Comparison of ENCODE assay signal across 8 cellular contexts in the genomic region with DNA sequence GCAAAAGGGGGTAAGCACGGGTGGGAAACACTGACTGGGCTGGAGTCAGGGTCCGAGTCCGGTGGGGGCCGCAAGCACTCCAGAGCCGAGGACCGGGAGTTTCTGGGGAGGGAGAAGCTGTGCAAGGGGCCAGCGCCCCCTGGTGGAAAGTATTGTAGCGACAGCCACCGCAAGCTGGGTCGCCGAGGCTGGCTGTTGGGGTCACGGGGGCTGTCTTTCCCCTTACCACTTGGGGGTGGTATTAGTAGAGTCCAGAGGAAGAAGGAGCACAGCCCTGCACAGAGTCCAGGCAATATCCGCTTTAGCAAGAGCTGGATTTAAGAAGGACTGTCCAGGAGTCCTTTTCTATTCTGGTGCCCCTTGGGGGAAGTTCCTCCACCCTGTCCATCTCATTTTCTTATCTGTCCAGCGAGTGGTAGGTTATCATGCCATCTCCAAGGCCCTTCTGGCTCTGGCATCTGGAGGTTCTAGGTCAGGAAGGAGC. TPM values are rescaled to one million over a fixed set of nuclear protein-coding genes. Genes with fewer than 3 reads are reported as not detected.
DNase-seq lines count a peak whose midpoint lies in the region; ATAC-seq, FAIRE-seq and TF ChIP-seq lines count a peak whose summit lies in the region.

No MANE protein-coding gene starts in this region.

- ATAC-seq in HepG2 (peak; percentile 80), GM18858 (IDR thresholded peaks at IDR 0.05; ENCODE audit: unreplicated experiment) (no peak)

- peak; percentile 93 for TF ChIP-seq CTCF in HepG2 (CRISPR knock-in tag; IDR thresholded peaks at IDR 0.05)

- H3K36me3 ChIP-seq in HepG2 (replicated peaks in 1 of 2; ENCODE audit: control insufficient read depth in 1 of 2, insufficient read depth in 2 of 2, low read length in 2 of 2), result no peaks in the 10 kb centered on the region

- peak; percentile 83 for TF ChIP-seq RAD21 in HepG2 (CRISPR knock-in tag; IDR thresholded peaks at IDR 0.05)

- no peaks in the 10 kb centered on the region for H4K20me1 ChIP-seq in HepG2 (ENCODE audit: insufficient read depth, low read length)

- POLR2A ChIA-PET in HepG2 (lab: Yijun Ruan, JAX), result interaction anchor here (1.7 to 2.3 kb wide), 2 partner anchors 15 to 66 kb away, joined by 5 to 16 read pairs; no protein-coding TSS in a partner anchor

- intact Hi-C loops in HepG2 (cut with micrococcal nuclease; ENCODE audit: unreplicated experiment), result no loop called here

- TF ChIP-seq EP300 in HepG2 (IDR thresholded peaks at IDR 0.05; ENCODE audit: low read depth in 2 of 2, low read length in 2 of 2) (no peak), HepG2 (CRISPR knock-in tag; IDR thresholded peaks at IDR 0.05; ENCODE audit: borderline replicate concordance) (no peak)

- no peaks in the 10 kb centered on the region for H3K9me3 ChIP-seq in HepG2 (ENCODE audit: low read length)

- DNase-seq in AML-193 (lab: John Stamatoyannopoulos, UW) (peak; percentile 8 to 11), H54 (ENCODE audit: insufficient read length, low spot score) (peak; percentile 62), NCI-H2227 treated with DMSO at 0.1 percent for 48 hours (lab: John Stamatoyannopoulos, UW) (peak; percentile 43), cerebellar cortex (ENCODE audit: low spot score) (peak; percentile 67), HepG2 (ENCODE audit: low spot score) (peak; percentile 57)
- peak; percentile 73 to 79 for DNase-seq in activated CD4-positive, alpha-beta T cell treated with anti-CD3 and anti-CD28 coated beads for 4 hours
- DNase-seq in stimulated activated CD4-positive, alpha-beta T cell treated with anti-CD3 and anti-CD28 coated beads, TNF-alpha, amount 100 ng/mL, for 4 hours (ENCODE audit: low read depth in 3 of 3), result peak; percentile 59 to 64 (median 62)

- no TSS peak for BruUV-seq in HepG2 (replicated peaks; lab: Mats Ljungman, UMichigan)

- no peak overlapping the region for H3K27ac ChIP-seq in HepG2 (ENCODE audit: extremely low read length, insufficient read depth, low read length)

- H3K4me3 ChIP-seq in HepG2 (replicated peaks in 1 of 3; ENCODE audit: insufficient read depth in 1 of 3, low read depth in 2 of 3, low read length in 3 of 3), result peak overlapping the region; percentile 21 to 62 (median 56); a peak in 4 of 6 replicates

- in situ Hi-C loops in HepG2 (cut with HindIII; ENCODE audit: extremely low pct_ligation_motif_present, low pct_unique_long_range_greater_than_20kb), result no loop called here

- CTCF ChIA-PET in HepG2 (lab: Yijun Ruan, JAX; ENCODE audit: low intra/inter-chr PET ratio, low total read pairs), result interaction anchor here (5.1 kb wide), 1 partner anchor 67 kb away, joined by 71 read pairs; no protein-coding TSS in a partner anchor

- H3K4me1 ChIP-seq in HepG2 (ENCODE audit: insufficient read depth, low read length), result peaks cover 31% of the 10 kb centered on the region

- peaks cover 3 to 21% of the 10 kb centered on the region in 2 experiments; a peak in 4 of 5 replicates for H3K27me3 ChIP-seq in HepG2 (ENCODE audit: control insufficient read depth in 1 of 2, insufficient read depth in 2 of 2, low read length in 2 of 2)

- TF ChIP-seq POLR2A in H54 (IDR thresholded peaks at IDR 0.05; ENCODE audit: low read depth, low read length), result no peak
- no peak for TF ChIP-seq POLR2A in HepG2 (IDR thresholded peaks at IDR 0.05; ENCODE audit: insufficient read depth in 1 of 2, low read depth in 2 of 2, low read length in 2 of 2)

- no peak for FAIRE-seq in H54 (lab: Jason Lieb, UNC)
- peak; percentile 53 for FAIRE-seq in HepG2 (lab: Jason Lieb, UNC)

- H3K9ac ChIP-seq in HepG2 (ENCODE audit: insufficient read depth, low read depth, low read length), result no peak overlapping the region

- no peaks in the 10 kb centered on the region for H3K79me2 ChIP-seq in HepG2 (ENCODE audit: insufficient read depth, low read length)

- peak overlapping the region; percentile 81 for H3K4me2 ChIP-seq in HepG2 (ENCODE audit: low read depth, low read length)

- no peak overlapping the region for H2AFZ ChIP-seq in HepG2 (ENCODE audit: low read length)

- under 1% methylated on average over 14 of the region's 14 CpGs for WGBS in HepG2 (ENCODE audit: low lambda C conversion rate)

TF ChIP-seq in HepG2, 621 proteins besides CTCF, POLR2A, EP300 and RAD21 (continues in another document):
- TF ChIP-seq ZNF468 (CRISPR knock-in tag; IDR thresholded peaks at IDR 0.05), result no peak
- TF ChIP-seq, protein P1, sequence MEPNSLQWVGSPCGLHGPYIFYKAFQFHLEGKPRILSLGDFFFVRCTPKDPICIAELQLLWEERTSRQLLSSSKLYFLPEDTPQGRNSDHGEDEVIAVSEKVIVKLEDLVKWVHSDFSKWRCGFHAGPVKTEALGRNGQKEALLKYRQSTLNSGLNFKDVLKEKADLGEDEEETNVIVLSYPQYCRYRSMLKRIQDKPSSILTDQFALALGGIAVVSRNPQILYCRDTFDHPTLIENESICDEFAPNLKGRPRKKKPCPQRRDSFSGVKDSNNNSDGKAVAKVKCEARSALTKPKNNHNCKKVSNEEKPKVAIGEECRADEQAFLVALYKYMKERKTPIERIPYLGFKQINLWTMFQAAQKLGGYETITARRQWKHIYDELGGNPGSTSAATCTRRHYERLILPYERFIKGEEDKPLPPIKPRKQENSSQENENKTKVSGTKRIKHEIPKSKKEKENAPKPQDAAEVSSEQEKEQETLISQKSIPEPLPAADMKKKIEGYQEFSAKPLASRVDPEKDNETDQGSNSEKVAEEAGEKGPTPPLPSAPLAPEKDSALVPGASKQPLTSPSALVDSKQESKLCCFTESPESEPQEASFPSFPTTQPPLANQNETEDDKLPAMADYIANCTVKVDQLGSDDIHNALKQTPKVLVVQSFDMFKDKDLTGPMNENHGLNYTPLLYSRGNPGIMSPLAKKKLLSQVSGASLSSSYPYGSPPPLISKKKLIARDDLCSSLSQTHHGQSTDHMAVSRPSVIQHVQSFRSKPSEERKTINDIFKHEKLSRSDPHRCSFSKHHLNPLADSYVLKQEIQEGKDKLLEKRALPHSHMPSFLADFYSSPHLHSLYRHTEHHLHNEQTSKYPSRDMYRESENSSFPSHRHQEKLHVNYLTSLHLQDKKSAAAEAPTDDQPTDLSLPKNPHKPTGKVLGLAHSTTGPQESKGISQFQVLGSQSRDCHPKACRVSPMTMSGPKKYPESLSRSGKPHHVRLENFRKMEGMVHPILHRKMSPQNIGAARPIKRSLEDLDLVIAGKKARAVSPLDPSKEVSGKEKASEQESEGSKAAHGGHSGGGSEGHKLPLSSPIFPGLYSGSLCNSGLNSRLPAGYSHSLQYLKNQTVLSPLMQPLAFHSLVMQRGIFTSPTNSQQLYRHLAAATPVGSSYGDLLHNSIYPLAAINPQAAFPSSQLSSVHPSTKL (CRISPR knock-in tag; IDR thresholded peaks at IDR 0.05), result no peak
- no peak for TF ChIP-seq ZNF75D (CRISPR knock-in tag; IDR thresholded peaks at IDR 0.05; ENCODE audit: borderline replicate concordance)

RNA-seq across cellular contexts. Expression of a gene that starts 17.9 kb away (rescaled TPM):
- total RNA-seq in HepG2 (2016; rRNA removed; fragmentation: Illumina TruSeq; extraction: Trizol), result 5.8 and 8.5 TPM in 2 replicates
- 0.81 and 1.4 TPM in 2 replicates for total RNA-seq in HepG2 (2016; cell fraction: cytosol; rRNA removed; fragmentation: Illumina TruSeq; extraction: Trizol; ENCODE audit: low read depth)
- 5.7 and 7.6 TPM in 2 replicates for total RNA-seq in HepG2 (2016; cell fraction: insoluble cytoplasmic fraction; rRNA removed; fragmentation: Illumina TruSeq; extraction: Trizol)
- 4.0 and 4.1 TPM in 2 replicates for total RNA-seq in HepG2 (2016; cell fraction: membrane; rRNA removed; fragmentation: Illumina TruSeq; extraction: Trizol)
- total RNA-seq in HepG2 (2016; cell fraction: nucleus; rRNA removed; fragmentation: Illumina TruSeq; extraction: Trizol), result 8.1 and 8.4 TPM in 2 replicates
- 4.2 and 4.6 TPM in 2 replicates for polyA plus RNA-seq in HepG2 (2011; rRNA removed)
- polyA plus RNA-seq in HepG2 (2011; cell fraction: cytosol; rRNA removed), result 2.6 and 3.2 TPM in 2 replicates
- 4.0 and 5.1 TPM in 2 replicates for polyA plus RNA-seq in HepG2 (2011; cell fraction: nucleus; rRNA removed)
- 4.8 and 4.9 TPM in 2 replicates for polyA plus RNA-seq in HepG2 (2012)
- 0.11 and 0.12 TPM in 2 replicates for polyA plus RNA-seq in HepG2 (2016; cell fraction: cytosol; fragmentation: Illumina TruSeq; extraction: Trizol; ENCODE audit: low read depth)
- 6.3 and 6.4 TPM in 2 replicates for polyA plus RNA-seq in HepG2 (2016; cell fraction: insoluble cytoplasmic fraction; fragmentation: Illumina TruSeq; extraction: Trizol; ENCODE audit: low read depth)
- polyA plus RNA-seq in HepG2 (2016; cell fraction: membrane; fragmentation: Illumina TruSeq; extraction: Trizol; ENCODE audit: low read depth), result 0.88 and 1.1 TPM in 2 replicates
- polyA plus RNA-seq in HepG2 (2016; cell fraction: nucleus; fragmentation: Illumina TruSeq; extraction: Trizol; ENCODE audit: insufficient read depth, low read depth), result 7.2 and 7.6 TPM in 2 replicates
- polyA minus RNA-seq in HepG2 (2011; rRNA and poly(A)+ RNA removed; ENCODE audit: low replicate concordance), result 11.8 and 25.1 TPM in 2 replicates
- polyA minus RNA-seq in HepG2 (2011; cell fraction: cytosol; rRNA and poly(A)+ RNA removed), result 6.7 and 7.9 TPM in 2 replicates
- polyA minus RNA-seq in HepG2 (2011; cell fraction: nucleus; rRNA and poly(A)+ RNA removed), result 14.3 and 14.7 TPM in 2 replicates

RNA-seq across cellular contexts. Expression of a gene that starts 56.5 kb away (rescaled TPM):
- total RNA-seq in HepG2 (2016; rRNA removed; fragmentation: Illumina TruSeq; extraction: Trizol), result not detected in 2 replicates
- not detected in 2 replicates for total RNA-seq in HepG2 (2016; cell fraction: cytosol; rRNA removed; fragmentation: Illumina TruSeq; extraction: Trizol; ENCODE audit: low read depth)
- not detected in 2 replicates for total RNA-seq in HepG2 (2016; cell fraction: insoluble cytoplasmic fraction; rRNA removed; fragmentation: Illumina TruSeq; extraction: Trizol)
- not detected in 2 replicates for total RNA-seq in HepG2 (2016; cell fraction: membrane; rRNA removed; fragmentation: Illumina TruSeq; extraction: Trizol)
- total RNA-seq in HepG2 (2016; cell fraction: nucleus; rRNA removed; fragmentation: Illumina TruSeq; extraction: Trizol), result not detected in 2 replicates
- not detected in 2 replicates for polyA plus RNA-seq in HepG2 (2011; rRNA removed)
- polyA plus RNA-seq in HepG2 (2011; cell fraction: cytosol; rRNA removed), result not detected in 2 replicates
- not detected in 2 replicates for polyA plus RNA-seq in HepG2 (2011; cell fraction: nucleus; rRNA removed)
- polyA plus RNA-seq in HepG2 (2012), result not detected in 2 replicates
- not detected in 2 replicates for polyA plus RNA-seq in HepG2 (2016; cell fraction: cytosol; fragmentation: Illumina TruSeq; extraction: Trizol; ENCODE audit: low read depth)
- not detected in 2 replicates for polyA plus RNA-seq in HepG2 (2016; cell fraction: insoluble cytoplasmic fraction; fragmentation: Illumina TruSeq; extraction: Trizol; ENCODE audit: low read depth)
- not detected in 2 replicates for polyA plus RNA-seq in HepG2 (2016; cell fraction: membrane; fragmentation: Illumina TruSeq; extraction: Trizol; ENCODE audit: low read depth)
- polyA plus RNA-seq in HepG2 (2016; cell fraction: nucleus; fragmentation: Illumina TruSeq; extraction: Trizol; ENCODE audit: insufficient read depth, low read depth), result not detected in 2 replicates
- not detected in 2 replicates for polyA minus RNA-seq in HepG2 (2011; rRNA and poly(A)+ RNA removed; ENCODE audit: low replicate concordance)
- polyA minus RNA-seq in HepG2 (2011; cell fraction: cytosol; rRNA and poly(A)+ RNA removed), result not detected in 2 replicates
- not detected in 2 replicates for polyA minus RNA-seq in HepG2 (2011; cell fraction: nucleus; rRNA and poly(A)+ RNA removed)

Comparison
In these comparisons a context has a peak if more than half of its experiments do, and no peak if none do; other contexts are left out.
1. DNase-seq: peak in every context shown above with its lines; median percentile 76 in activated CD4-positive, alpha-beta T cell treated with anti-CD3 and anti-CD28 coated beads for 4 hours; 67 in cerebellar cortex; 62 in H54; 62 in stimulated activated CD4-positive, alpha-beta T cell treated with anti-CD3 and anti-CD28 coated beads, TNF-alpha, amount 100 ng/mL, for 4 hours; 57 in HepG2; 43 in NCI-H2227 treated with DMSO at 0.1 percent for 48 hours; 10 in AML-193.